Comparison of ENCODE assay signal across 8 cellular contexts in the genomic region with DNA sequence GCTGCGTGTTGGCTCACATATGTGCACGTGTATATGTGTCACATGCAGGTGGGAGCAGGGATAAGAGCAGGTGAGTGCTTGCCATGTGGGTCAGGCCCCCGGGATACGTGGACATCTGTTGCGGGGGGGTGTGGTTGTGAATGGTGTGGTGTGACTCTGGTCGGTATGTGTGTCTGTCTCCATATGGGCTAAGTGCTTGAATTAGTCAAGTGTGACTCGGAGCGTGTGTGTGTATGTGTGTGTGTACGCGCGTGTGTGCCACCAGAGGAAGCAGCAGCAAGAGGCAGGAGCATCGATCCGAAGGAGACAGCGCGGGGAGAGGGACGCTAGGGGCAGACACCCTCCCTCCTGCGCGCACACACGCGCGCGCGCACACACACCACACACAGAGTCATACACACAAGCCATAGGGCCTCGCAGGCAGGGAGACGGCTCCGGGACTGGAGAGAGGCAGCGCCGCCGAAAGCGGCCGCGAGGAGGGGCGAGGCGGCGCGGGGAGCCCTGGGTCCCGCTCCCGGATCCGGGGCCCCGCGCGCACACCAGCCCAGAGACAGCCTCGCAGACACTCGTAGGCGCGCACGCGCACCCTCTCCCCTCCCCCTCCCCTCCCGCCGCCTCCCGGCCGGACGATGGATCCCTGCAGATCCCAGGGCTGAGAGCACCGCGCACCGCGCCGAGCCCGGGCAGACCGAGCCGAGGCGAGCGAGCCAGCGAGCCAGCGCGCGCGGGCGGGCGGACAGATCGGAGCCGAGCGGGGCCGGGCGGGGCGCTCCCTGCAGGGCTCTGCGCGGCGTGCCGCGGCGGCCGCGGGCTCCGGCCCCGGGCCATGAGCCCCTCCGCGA. TPM values are rescaled to one million over a fixed set of nuclear protein-coding genes. Genes with fewer than 3 reads are reported as not detected.
DNase-seq lines count a peak whose midpoint lies in the region; ATAC-seq and TF ChIP-seq lines count a peak whose summit lies in the region.

Gene ASIC1, plus strand, starts transcription at position 597 of the 842 bp plus-strand sequence. CDS start 1,171 bp downstream, outside the sequence.

- DNase-seq in CD8-positive, alpha-beta T cell = peak in 6 of 7 experiments; percentile 14 to 65 (median 40)
- DNase-seq in HuH-7 (ENCODE audit: low spot score) (peak; percentile 88), SJCRH30 (peak; percentile 80 to 84), left ventricle myocardium superior (peak; percentile 87), pons (ENCODE audit: low spot score) (peak; percentile 48), vagina (ENCODE audit: extremely low spot score in 2 of 2) (no peak)

- H3K4me1 ChIP-seq in CD8-positive, alpha-beta T cell (ENCODE audit: insufficient read depth, low read length) = peaks cover 51% of the 10 kb centered on the region
- peaks cover 11% of the 10 kb centered on the region for H3K4me1 ChIP-seq in SJCRH30
- H3K4me1 ChIP-seq in vagina = peaks cover 23% of the 10 kb centered on the region

- no peaks in the 10 kb centered on the region for H3K36me3 ChIP-seq in CD8-positive, alpha-beta T cell (ENCODE audit: insufficient read depth, low read length)
- H3K36me3 ChIP-seq in SJCRH30 (no peaks in the 10 kb centered on the region), vagina (no peaks in the 10 kb centered on the region)

- H3K9me3 Mint-ChIP-seq in CD8-positive, alpha-beta T cell = no peaks in the 10 kb centered on the region

- no peak for TF ChIP-seq CTCF in CD8-positive, alpha-beta T cell (IDR thresholded peaks at IDR 0.05)
- TF ChIP-seq CTCF in vagina (IDR thresholded peaks at IDR 0.05) = no peak

- peak within 1 kb of the TSS; percentile 90 for H3K4me3 Mint-ChIP-seq in CD8-positive, alpha-beta T cell

- H3K27ac ChIP-seq in CD8-positive, alpha-beta T cell (ENCODE audit: low read depth, low read length) = no peak within 1 kb of the TSS
- H3K27ac ChIP-seq in SJCRH30 = no peak within 1 kb of the TSS
- H3K27ac ChIP-seq in angular gyrus (ENCODE audit: low read depth, low read length) = peak within 1 kb of the TSS; percentile 65
- H3K27ac ChIP-seq in vagina = peak within 1 kb of the TSS; percentile 56

- intact Hi-C loops in CD8-positive, alpha-beta T cell (cut with DNase I, micrococcal nuclease) = loop anchor here (1.0 to 10.0 kb wide), 5 partner anchors 14 to 192 kb away; no protein-coding TSS in a partner anchor
- intact Hi-C loops in left ventricle myocardium superior (cut with micrococcal nuclease) = loop anchor here (5.0 kb wide), 1 partner anchor 90 kb away; no protein-coding TSS in a partner anchor
- intact Hi-C loops in vagina (cut with DNase I) = loop anchor here (10.0 kb wide), 1 partner anchor 82 kb away; the partner anchor contains the start of gene AQP6

- H3K4me3 ChIP-seq in CD8-positive, alpha-beta T cell (ENCODE audit: low read depth, low read length) = peak within 1 kb of the TSS; percentile 55
- H3K4me3 ChIP-seq in SJCRH30 (peak within 1 kb of the TSS; percentile 83), vagina (peak within 1 kb of the TSS; percentile 59 to 61)

- H3K27ac Mint-ChIP-seq in CD8-positive, alpha-beta T cell = peak within 1 kb of the TSS; percentile 60

- no peaks in the 10 kb centered on the region for H3K9me3 ChIP-seq in CD8-positive, alpha-beta T cell (ENCODE audit: low read length)
- H3K9me3 ChIP-seq in SJCRH30 (replicated peaks) = no peaks in the 10 kb centered on the region
- no peaks in the 10 kb centered on the region for H3K9me3 ChIP-seq in vagina

- peaks cover 4% of the 10 kb centered on the region for H3K36me3 Mint-ChIP-seq in CD8-positive, alpha-beta T cell

- CTCF ChIA-PET in CD8-positive, alpha-beta T cell (lab: Charles Lee) = interaction anchor here (1.0 to 16.2 kb wide), 12 partner anchors 8 to 151 kb away, joined by 3 to 191 read pairs (median 20); no protein-coding TSS in a partner anchor

- H3K4me1 Mint-ChIP-seq in CD8-positive, alpha-beta T cell (ENCODE audit: low read depth) = peaks cover 49% of the 10 kb centered on the region

- no peak for TF ChIP-seq POLR2A in vagina (IDR thresholded peaks at IDR 0.05)

- POLR2A ChIA-PET in CD8-positive, alpha-beta T cell (lab: Charles Lee) = no interaction called here

- peak; percentile 40 for ATAC-seq in CD8-positive, alpha-beta T cell
- peak; percentile 90 for ATAC-seq in left ventricle myocardium superior
- no peak for ATAC-seq in HG02970 (IDR thresholded peaks at IDR 0.05; ENCODE audit: low FRiP score, unreplicated experiment)

- no peaks in the 10 kb centered on the region for H3K27me3 ChIP-seq in CD8-positive, alpha-beta T cell (ENCODE audit: insufficient read depth, low read length)
- H3K27me3 ChIP-seq in SJCRH30 (0 out of 2 replicates have a peak, but pooled peaks cover 4% of the 10 kb centered on the region), vagina (no peaks in the 10 kb centered on the region)

- H3K27me3 Mint-ChIP-seq in CD8-positive, alpha-beta T cell (ENCODE audit: low read depth) = peaks cover 25% of the 10 kb centered on the region

RNA-seq across cellular contexts. Expression of gene ASIC1, which starts in this region (rescaled TPM):
- 1 to 10 TPM; 2.9 to 3.8 TPM for total RNA-seq in CD8-positive, alpha-beta T cell
- 7.5 and 8.9 TPM in 2 replicates for total RNA-seq in SJCRH30 (2014; rRNA removed; shearing (Covaris generic))
- total RNA-seq in left ventricle myocardium superior (0.99 TPM), vagina (2.9 TPM)

Comparison
In these comparisons a context has a peak if more than half of its experiments do, and no peak if none do; other contexts are left out.
1. Peak in DNase-seq and ATAC-seq in left ventricle myocardium superior; RNA of the gene not detected or under 1 TPM.
2. DNase-seq: peak in CD8-positive, alpha-beta T cell (6 of 7), HuH-7 (single experiment), SJCRH30 (2 of 2) and pons (single experiment); none in vagina (0 of 2).
3. H3K27ac ChIP-seq: peak in angular gyrus (single experiment) and vagina (single experiment); none in CD8-positive, alpha-beta T cell (single experiment) and SJCRH30 (single experiment).
4. Peak in every context shown above with its lines, with median percentiles within 50 percentile points of each other: H3K4me3 ChIP-seq.